Comparison of ENCODE assay signal across 8 cellular contexts in genomic region chr9:136244776-136245193, GRCh38. TPM values are rescaled to one million over a fixed set of nuclear protein-coding genes. Genes with fewer than 3 reads are reported as not detected.
DNase-seq lines count a peak whose midpoint lies in the region; TF ChIP-seq lines count a peak whose summit lies in the region.

No MANE protein-coding gene starts in this region.

- H3K79me1 ChIP-seq in H9 (ENCODE audit: insufficient read depth, low read depth, low read length, poor library complexity, severe bottlenecking) = peaks cover 5% of the 10 kb centered on the region

- peaks cover 0 to 7% (median 5%) of the 10 kb centered on the region in 3 experiments; a peak in 3 of 7 replicates for H3K36me3 Mint-ChIP-seq in H9 (ENCODE audit: insufficient read depth in 1 of 3, low read depth in 3 of 3)

- H2BK20ac ChIP-seq in H9 (ENCODE audit: low read depth, low read length, poor library complexity, severe bottlenecking) = no peak overlapping the region

- peak overlapping the region; percentile 71 to 75 (median 71); a peak in 6 of 7 replicates for H3K27ac Mint-ChIP-seq in H9

- peaks cover 18% of the 10 kb centered on the region for H3K27me3 Mint-ChIP-seq in H9 (ENCODE audit: low read depth)

- H3K4me3 ChIP-seq in WI38 (ENCODE audit: low read depth, low read length) (peak overlapping the region; percentile 84), hepatocyte (peak overlapping the region; percentile 87), skin epidermis (peak overlapping the region; percentile 64 to 93 (median 79))

- no peak overlapping the region for H2AK5ac ChIP-seq in H9 (ENCODE audit: insufficient read length, low read length)

- no peak overlapping the region for H3K18ac ChIP-seq in H9 (ENCODE audit: insufficient read length, low read depth, low read length)

- H3K9me3 ChIP-seq in H9 (ENCODE audit: control insufficient read depth, low read depth, low read length) = no peaks in the 10 kb centered on the region
- H3K9me3 ChIP-seq in hepatocyte (ENCODE audit: low read depth) = no peaks in the 10 kb centered on the region

- no peak overlapping the region for H2BK15ac ChIP-seq in H9 (ENCODE audit: low read depth, low read length)

- H3K56ac ChIP-seq in H9 (ENCODE audit: insufficient read length, low read depth, low read length) = no peak overlapping the region

- H4K91ac ChIP-seq in H9 (ENCODE audit: insufficient read length, low read depth, low read length) = no peak overlapping the region

- H3T11ph ChIP-seq in H9 (ENCODE audit: low read length) = no peak overlapping the region

- H3K4me1 ChIP-seq in H9 (ENCODE audit: insufficient read depth, low read length) (peaks cover 9% of the 10 kb centered on the region), hepatocyte (ENCODE audit: insufficient read depth) (peaks cover 12% of the 10 kb centered on the region)

- H3K9ac ChIP-seq in H9 (ENCODE audit: extremely low read depth, insufficient read length, low read length) = peak overlapping the region; percentile 66

- H4K8ac ChIP-seq in H9 (replicated peaks; ENCODE audit: insufficient read length, low read depth, low read length) = no peak overlapping the region

- H3K23me2 ChIP-seq in H9 (ENCODE audit: insufficient read length, low read depth, low read length, poor library complexity, severe bottlenecking) = peaks cover 5% of the 10 kb centered on the region

- H4K20me1 ChIP-seq in H9 (ENCODE audit: control insufficient read depth, insufficient read depth, insufficient read length) (peaks cover 7% of the 10 kb centered on the region), hepatocyte (ENCODE audit: insufficient read depth, poor library complexity, severe bottlenecking) (peaks cover 35% of the 10 kb centered on the region)

- DNase-seq in H9 (no peak), hepatocyte (ENCODE audit: low spot score) (no peak), midbrain (lab: John Stamatoyannopoulos, UW) (no peak), NCI-H146 (lab: John Stamatoyannopoulos, UW) (no peak), DMS153 treated with DMSO at 0.1 percent for 48 hours (lab: John Stamatoyannopoulos, UW; ENCODE audit: unreplicated experiment) (no peak)
- DNase-seq in stimulated activated CD4-positive, alpha-beta T cell treated with anti-CD3 and anti-CD28 coated beads, Interleukin-15, amount 100 ng/mL, for 24 hours = no peak

- H2AFZ ChIP-seq in H9 (ENCODE audit: low read length) (no peak overlapping the region), hepatocyte (peak overlapping the region; percentile 71)

- peaks cover 20% of the 10 kb centered on the region; the same call in 1 of the 2 replicates for H3K79me2 ChIP-seq in H9 (ENCODE audit: insufficient read depth, low read length)
- peaks cover 51% of the 10 kb centered on the region for H3K79me2 ChIP-seq in hepatocyte

- peaks cover 37 to 51% of the 10 kb centered on the region in 2 experiments for H3K4me1 Mint-ChIP-seq in H9

- TF ChIP-seq CTCF in H9 (conservative IDR thresholded peaks at IDR 0.05) (no peak), WI38 (IDR thresholded peaks at IDR 0.05; ENCODE audit: low read depth, low read length) (no peak), hepatocyte (IDR thresholded peaks at IDR 0.05; ENCODE audit: poor library complexity) (no peak)

- H3K4ac ChIP-seq in H9 (ENCODE audit: low read depth, low read length) = no peak overlapping the region

- H2BK5ac ChIP-seq in H9 (ENCODE audit: insufficient read length, low read length) = no peak overlapping the region

- peak overlapping the region; percentile 83 to 95 for H3K4me3 Mint-ChIP-seq in H9

- H3K23ac ChIP-seq in H9 (ENCODE audit: insufficient read length, low read depth, low read length) = no peak overlapping the region

- H3K27ac ChIP-seq in H9 (ENCODE audit: insufficient read length, low read depth, low read length) = no peak overlapping the region
- H3K27ac ChIP-seq in hepatocyte = no peak overlapping the region
- H3K27ac ChIP-seq in skin epidermis = peak overlapping the region in 11 of 21 experiments; percentile 15 to 82 (median 72)

- H3K9me3 Mint-ChIP-seq in H9 = no peaks in the 10 kb centered on the region; a peak in 1 of 5 replicates

- no peak overlapping the region for H4K5ac ChIP-seq in H9 (ENCODE audit: insufficient read length, low read depth, low read length)

- H3K4me2 ChIP-seq in H9 (ENCODE audit: insufficient read depth, insufficient read length, low read length) = peak overlapping the region; percentile 80
- peak overlapping the region; percentile 98 for H3K4me2 ChIP-seq in hepatocyte

- H3K36me3 ChIP-seq in hepatocyte (replicated peaks; ENCODE audit: insufficient read depth, low read depth) = no peaks in the 10 kb centered on the region

- H3K14ac ChIP-seq in H9 (ENCODE audit: insufficient read depth, low read length) = no peak overlapping the region; the same call in 1 of the 2 replicates

- no peaks in the 10 kb centered on the region for H3K9me2 ChIP-seq in hepatocyte (replicated peaks; ENCODE audit: insufficient read depth)

- H2BK12ac ChIP-seq in H9 (ENCODE audit: insufficient read length, low read depth, low read length) = no peak overlapping the region

- H3K27me3 ChIP-seq in H9 (ENCODE audit: insufficient read depth, low read length) (no peaks in the 10 kb centered on the region), hepatocyte (no peaks in the 10 kb centered on the region)

- no CpG with 5 or more reads among the region's 7 CpGs for WGBS in H9 (ENCODE audit: extremely low coverage, insufficient read length, low lambda C conversion rate)
- 18% methylated on average over 7 of the region's 7 CpGs for WGBS in hepatocyte (ENCODE audit: low lambda C conversion rate, missing lambda C conversion rate)

- no peak overlapping the region for H2BK120ac ChIP-seq in H9 (ENCODE audit: low read depth, low read length, poor library complexity, severe bottlenecking)

RNA-seq across cellular contexts. Expression of gene QSOX2, which starts 0.8 kb away (rescaled TPM):
- total RNA-seq in H9 (2021) (25.0 and 25.8 TPM in 2 replicates), hepatocyte (9.4 and 11.0 TPM in 2 replicates)
- 2.6 and 3.3 TPM in 2 replicates for polyA plus RNA-seq in hepatocyte

RNA-seq across cellular contexts. Expression of gene LHX3, which starts 39.9 kb away (rescaled TPM):
- total RNA-seq in H9 (2021) = not detected in 2 replicates
- total RNA-seq in hepatocyte = not detected in 2 replicates
- polyA plus RNA-seq in hepatocyte = not detected in 2 replicates

RNA-seq across cellular contexts. Expression of gene CCDC187, which starts 59.1 kb away (rescaled TPM):
- 0.07 and 0.09 TPM in 2 replicates for total RNA-seq in H9 (2021)
- 0.16 and 0.60 TPM in 2 replicates for total RNA-seq in hepatocyte
- 0.23 and 0.75 TPM in 2 replicates for polyA plus RNA-seq in hepatocyte

Comparison
In these comparisons a context has a peak if more than half of its experiments do, and no peak if none do; other contexts are left out.
1. H3K27ac ChIP-seq: peak in skin epidermis (11 of 21); none in H9 (single experiment) and hepatocyte (single experiment).
2. Peak in every context shown above with its lines, with median percentiles within 50 percentile points of each other: H3K4me3 ChIP-seq.